1 cellular context compared by ENCODE assay signal in genomic region chr10:104255244-104255981, GRCh38.
A peak's percentile ranks its signal among the peaks of the same experiment; 100 is the strongest.
TF ChIP-seq lines count a peak whose summit lies in the region.

No MANE protein-coding gene starts in this region.

TF ChIP-seq in H1, 55 proteins besides CTCF, POLR2A, EP300 and RAD21:
- TF ChIP-seq ASH2L (IDR thresholded peaks at IDR 0.05; ENCODE audit: low read length) (peak; percentile 11), SP1 (IDR thresholded peaks at IDR 0.05; ENCODE audit: low read depth, low read length) (no peak)
